ENCODE assay signal across 14 cellular contexts in the genomic region with DNA sequence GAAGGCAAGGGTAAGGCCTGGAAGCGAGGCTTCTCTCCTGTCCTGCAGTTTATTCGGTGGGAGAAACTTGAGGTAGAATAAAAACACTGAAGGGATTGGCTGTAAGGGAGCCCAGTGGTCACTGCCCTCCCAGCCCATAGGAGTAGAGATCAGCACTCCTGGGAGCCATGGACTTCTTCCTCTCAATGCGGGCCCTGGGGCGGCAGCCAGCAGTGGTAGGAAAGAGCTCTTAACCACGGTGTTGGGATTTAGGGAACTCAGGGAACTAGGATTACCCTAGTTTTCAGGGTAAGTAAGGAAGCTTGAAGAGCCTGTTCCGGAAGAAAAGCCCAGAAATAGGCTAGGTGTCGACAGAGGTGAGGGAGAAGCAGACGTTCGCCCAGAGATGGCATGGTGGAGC. TPM values are rescaled to one million over a fixed set of nuclear protein-coding genes. Genes with fewer than 3 reads are reported as not detected.
A peak's percentile ranks its signal among the peaks of the same experiment; 100 is the strongest.
DNase-seq lines count a peak whose midpoint lies in the region; ATAC-seq and TF ChIP-seq lines count a peak whose summit lies in the region.
"Had no signal": no experiment of that assay in that cellular context is flagged by ENCODE, and none has a peak within 500 bp of the region (broad histone marks: within the 10 kb centered on the region; RNA-seq: fewer than 3 reads in every experiment).

No MANE protein-coding gene starts in this region.

- ATAC-seq in lower lobe of right lung, result no peak
- no peak for ATAC-seq in GM19397 (IDR thresholded peaks at IDR 0.05; ENCODE audit: unreplicated experiment)
- ATAC-seq: activated CD8-positive, alpha-beta T cell treated with anti-CD3 and anti-CD28 coated beads for 36 hours; naive thymus-derived CD8-positive, alpha-beta T cell had no signal

- no peaks in the 10 kb centered on the region for H3K9me3 ChIP-seq in breast epithelium
- no peaks in the 10 kb centered on the region for H3K9me3 ChIP-seq in lower lobe of right lung
- no peaks in the 10 kb centered on the region for H3K9me3 ChIP-seq in testis
- H3K9me3 ChIP-seq in CD4-positive, alpha-beta memory T cell (ENCODE audit: control insufficient read depth in 1 of 2, low read length in 2 of 2), result no peaks in the 10 kb centered on the region

- H3K4me1 ChIP-seq in breast epithelium, result peaks cover 0 to under 1% of the 10 kb centered on the region in 2 donors
- H3K4me1 ChIP-seq in lower lobe of right lung, result peaks cover 35% of the 10 kb centered on the region
- H3K4me1 ChIP-seq in testis, result peaks cover 49% of the 10 kb centered on the region
- H3K4me1 ChIP-seq in CD4-positive, alpha-beta memory T cell (ENCODE audit: insufficient read depth, low read length), result peaks cover under 1% of the 10 kb centered on the region

- POLR2A ChIA-PET in CD4-positive, alpha-beta memory T cell (lab: Charles Lee; ENCODE audit: partially characterized antibody), result no interaction called here

- TF ChIP-seq POLR2A in breast epithelium (IDR thresholded peaks at IDR 0.05), result no peak
- TF ChIP-seq POLR2A in testis (IDR thresholded peaks at IDR 0.05), result no peak

- H3K4me1 Mint-ChIP-seq in CD4-positive, alpha-beta memory T cell, result peaks cover 0 to 5% (median 0%) of the 10 kb centered on the region in 4 donors

- H3K9me3 Mint-ChIP-seq in CD4-positive, alpha-beta memory T cell, result no peaks in the 10 kb centered on the region
- H3K9me3 Mint-ChIP-seq: activated CD8-positive, alpha-beta T cell treated with anti-CD3 and anti-CD28 coated beads for 36 hours; IgD-negative memory B cell; naive thymus-derived CD8-positive, alpha-beta T cell had no signal

- H3K27ac ChIP-seq in breast epithelium (peak overlapping the region; percentile 78 to 88), lower lobe of right lung (peak overlapping the region; percentile 57), testis (peak overlapping the region; percentile 76 to 93)
- no peak overlapping the region for H3K27ac ChIP-seq in CD4-positive, alpha-beta memory T cell (ENCODE audit: low read depth, low read length)

- peaks cover 5 to 8% of the 10 kb centered on the region in 2 donors for H3K36me3 Mint-ChIP-seq in CD4-positive, alpha-beta memory T cell

- WGBS in testis, 2 donors, result 67 to 77% methylated on average over 9 of the region's 9 CpGs

- no peak for TF ChIP-seq CTCF in breast epithelium (IDR thresholded peaks at IDR 0.05)
- no peak for TF ChIP-seq CTCF in lower lobe of right lung (IDR thresholded peaks at IDR 0.05)
- TF ChIP-seq CTCF in testis (IDR thresholded peaks at IDR 0.05), result no peak

- H3K4me3 ChIP-seq in breast epithelium (no peak overlapping the region), lower lobe of right lung (no peak overlapping the region), testis (no peak overlapping the region)
- H3K4me3 ChIP-seq in CD4-positive, alpha-beta memory T cell (ENCODE audit: low read length in 2 of 2), result no peak overlapping the region

- CTCF ChIA-PET in CD4-positive, alpha-beta memory T cell (lab: Charles Lee; ENCODE audit: partially characterized antibody), result interaction anchor here (1.2 to 2.8 kb wide), 3 partner anchors 8 to 106 kb away, joined by 3 to 12 read pairs (median 3); no protein-coding TSS in a partner anchor

- intact Hi-C loops in breast epithelium (cut with DNase I; ENCODE audit: low total_unique reads), result no loop called here
- intact Hi-C loops in lower lobe of right lung (cut with DNase I), result loop anchor here (10.0 kb wide), 1 partner anchor 197 kb away; no protein-coding TSS in a partner anchor
- intact Hi-C loops in testis (cut with DNase I; ENCODE audit: low total_unique reads), result no loop called here
- intact Hi-C loops in CD4-positive, alpha-beta memory T cell (cut with micrococcal nuclease), result no loop called here

- H3K27me3 Mint-ChIP-seq in CD4-positive, alpha-beta memory T cell, result no peaks in the 10 kb centered on the region
- H3K27me3 Mint-ChIP-seq: activated CD8-positive, alpha-beta T cell treated with anti-CD3 and anti-CD28 coated beads for 36 hours; B cell; IgD-negative memory B cell; naive thymus-derived CD8-positive, alpha-beta T cell had no signal

- no peaks in the 10 kb centered on the region for H3K36me3 ChIP-seq in breast epithelium
- H3K36me3 ChIP-seq in lower lobe of right lung, result peaks cover 66% of the 10 kb centered on the region
- H3K36me3 ChIP-seq in testis (ENCODE audit: low read depth, missing control alignments), result no peaks in the 10 kb centered on the region
- H3K36me3 ChIP-seq in CD4-positive, alpha-beta memory T cell (ENCODE audit: insufficient read depth, low read length), result no peaks in the 10 kb centered on the region

- no peak overlapping the region for H3K4me3 Mint-ChIP-seq in CD4-positive, alpha-beta memory T cell
- H3K4me3 Mint-ChIP-seq: activated CD8-positive, alpha-beta T cell treated with anti-CD3 and anti-CD28 coated beads for 36 hours; B cell; naive thymus-derived CD8-positive, alpha-beta T cell had no signal

- no peaks in the 10 kb centered on the region for H3K27me3 ChIP-seq in breast epithelium
- H3K27me3 ChIP-seq in lower lobe of right lung (ENCODE audit: low read depth), result no peaks in the 10 kb centered on the region
- no peaks in the 10 kb centered on the region for H3K27me3 ChIP-seq in testis
- no peaks in the 10 kb centered on the region for H3K27me3 ChIP-seq in CD4-positive, alpha-beta memory T cell (ENCODE audit: insufficient read depth, low read length)

- no peak overlapping the region for H3K27ac Mint-ChIP-seq in CD4-positive, alpha-beta memory T cell
- H3K27ac Mint-ChIP-seq: activated CD8-positive, alpha-beta T cell treated with anti-CD3 and anti-CD28 coated beads for 36 hours; B cell had no signal

- no peak for DNase-seq in breast epithelium (ENCODE audit: low spot score in 2 of 2)
- no peak for DNase-seq in lower lobe of right lung
- no peak for DNase-seq in testis
- DNase-seq in CD4-positive, alpha-beta memory T cell, result no peak
- no peak for DNase-seq in D341Med (ENCODE audit: low spot score)
- DNase-seq: activated CD8-positive, alpha-beta T cell treated with anti-CD3 and anti-CD28 coated beads for 36 hours; activated naive CD4-positive, alpha-beta T cell; naive thymus-derived CD8-positive, alpha-beta T cell; NCI-H1417 treated with DMSO at 0.1 percent for 48 hours; NCI-H510A treated with DMSO at 0.1 percent for 48 hours; T-helper 9 cell had no signal

RNA-seq across cellular contexts. Expression of a gene that starts 23.8 kb away (rescaled TPM):
- 100 to 1,000 TPM in 1 of 3 donors, 10 to 100 TPM in 2; 42.9 to 101 (median 48.4) TPM for total RNA-seq in breast epithelium
- 39.1 TPM for total RNA-seq in lower lobe of right lung
- total RNA-seq in testis, result 10 to 100 TPM; 37.6 to 40.6 TPM
- 18.9 TPM for polyA plus RNA-seq in testis (ENCODE audit: insufficient read depth, low read depth, low replicate concordance)
- total RNA-seq in CD4-positive, alpha-beta memory T cell, result 10 to 100 TPM; 20.6 to 22.8 TPM
- 10 to 100 TPM in 1 of 2 donors, 1 to 10 TPM in 1; 8.5 to 15.5 TPM for polyA plus RNA-seq in CD4-positive, alpha-beta memory T cell

RNA-seq across cellular contexts. Expression of a gene that starts 40.5 kb away (rescaled TPM):
- total RNA-seq in breast epithelium (1 to 10 TPM; 1.2 to 5.6 (median 1.8) TPM), lower lobe of right lung (2.2 TPM), testis (10 to 100 TPM; 13.8 to 14.4 TPM)
- polyA plus RNA-seq in testis (ENCODE audit: insufficient read depth, low read depth, low replicate concordance), result 7.1 TPM
- 1 to 10 TPM; 1.2 TPM for total RNA-seq in CD4-positive, alpha-beta memory T cell
- under 1 TPM; 0.07 to 0.88 TPM for polyA plus RNA-seq in CD4-positive, alpha-beta memory T cell

RNA-seq across cellular contexts. Expression of a gene that starts 49.7 kb away (rescaled TPM):
- 10 to 100 TPM; 21.4 to 48.1 (median 26.9) TPM for total RNA-seq in breast epithelium
- total RNA-seq in lower lobe of right lung, result 65.8 TPM
- 10 to 100 TPM; 52.8 to 68.5 TPM for total RNA-seq in testis
- 103 TPM for polyA plus RNA-seq in testis (ENCODE audit: insufficient read depth, low read depth, low replicate concordance)
- 10 to 100 TPM; 65.2 to 71.1 TPM for total RNA-seq in CD4-positive, alpha-beta memory T cell
- polyA plus RNA-seq in CD4-positive, alpha-beta memory T cell, result 10 to 100 TPM; 44.6 to 66.0 TPM

RNA-seq across cellular contexts. Expression of a gene that starts 53.6 kb away (rescaled TPM):
- 10 to 100 TPM; 53.1 to 74.5 (median 60.0) TPM for total RNA-seq in breast epithelium
- 107 TPM for total RNA-seq in lower lobe of right lung
- total RNA-seq in testis, result 100 to 1,000 TPM; 131 to 143 TPM
- polyA plus RNA-seq in testis (ENCODE audit: insufficient read depth, low read depth, low replicate concordance), result 89.9 TPM
- total RNA-seq in CD4-positive, alpha-beta memory T cell, result 10 to 100 TPM; 13.1 to 15.9 TPM
- 1 to 10 TPM; 3.9 to 6.4 TPM for polyA plus RNA-seq in CD4-positive, alpha-beta memory T cell

RNA-seq across cellular contexts. Expression of a gene that starts 54.7 kb away (rescaled TPM):
- total RNA-seq in breast epithelium (10 to 100 TPM; 27.2 to 49.8 (median 39.4) TPM), lower lobe of right lung (70.5 TPM), testis (10 to 100 TPM; 27.6 to 38.6 TPM)
- 26.7 TPM for polyA plus RNA-seq in testis (ENCODE audit: insufficient read depth, low read depth, low replicate concordance)
- total RNA-seq in CD4-positive, alpha-beta memory T cell, result 10 to 100 TPM; 73.3 to 73.7 TPM
- 10 to 100 TPM; 38.1 to 53.6 TPM for polyA plus RNA-seq in CD4-positive, alpha-beta memory T cell
